In the genomic region with DNA sequence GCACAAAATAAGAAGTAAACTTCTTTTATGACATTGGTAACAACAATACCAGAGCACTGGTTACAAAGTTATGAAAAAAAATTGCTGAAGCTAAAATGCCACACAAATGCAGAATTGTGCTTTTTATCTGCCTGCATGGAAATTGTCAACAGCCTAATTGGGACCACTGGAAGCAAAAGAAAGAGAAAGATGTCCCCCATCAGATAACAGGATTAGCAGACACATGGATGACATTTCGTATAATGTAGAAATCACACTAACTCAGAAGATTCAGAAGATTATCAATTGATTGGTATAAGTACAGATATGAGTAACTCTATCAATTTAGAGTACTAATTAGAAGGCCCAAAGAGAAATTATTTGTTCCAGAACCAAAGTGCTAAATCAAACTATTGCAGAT, we compare ENCODE assay signal across 10 cellular contexts.
"Had no signal": no experiment of that assay in that cellular context is flagged by ENCODE, and none has a peak within 500 bp of the region (broad histone marks: within the 10 kb centered on the region; RNA-seq: fewer than 3 reads in every experiment).

No MANE protein-coding gene starts in this region.

- DNase-seq: GM23248, GOT3, H7, H9, HCEC 1CT, HFFc6 had no signal

- H3K4me1 Mint-ChIP-seq: GM23338, H9 had no signal

- H3K9me3 ChIP-seq: HAP-1 had no signal

- H3K27ac ChIP-seq: GM23248 had no signal

- ATAC-seq: GM23338, HCT116 had no signal

- H3K36me3 ChIP-seq: HAP-1 had no signal

- H2AFZ ChIP-seq: GM23248, GM23338 had no signal

- H3K4me3 Mint-ChIP-seq: GM23338, H9, HFFc6 had no signal

- H3K9ac ChIP-seq: GM23248 had no signal

- H3K4me2 ChIP-seq: GM23338 had no signal

- H3K4me3 ChIP-seq: GM23248, GM23338, HAP-1 had no signal

- H3K4me1 ChIP-seq: HAP-1 had no signal

- H3K27ac Mint-ChIP-seq: GM23338, H9, HFFc6 had no signal

- FAIRE-seq: H1 had no signal
